Comparison of ENCODE assay signal across 7 cellular contexts in genomic region chr22:50473855-50474671, GRCh38. TPM values are rescaled to one million over a fixed set of nuclear protein-coding genes. Genes with fewer than 3 reads are reported as not detected.
A peak's percentile ranks its signal among the peaks of the same experiment; 100 is the strongest.
DNase-seq lines count a peak whose midpoint lies in the region; ATAC-seq and TF ChIP-seq lines count a peak whose summit lies in the region.

No MANE protein-coding gene starts in this region.

- no peak overlapping the region for H3K27ac Mint-ChIP-seq in GM23338
- H3K27ac Mint-ChIP-seq in memory B cell = peak overlapping the region; percentile 84

- no peak overlapping the region for H2AFZ ChIP-seq in GM23338

- H3K4me1 Mint-ChIP-seq in GM23338 (peaks cover 36% of the 10 kb centered on the region), memory B cell (peaks cover 41% of the 10 kb centered on the region)

- no peaks in the 10 kb centered on the region for H3K9me2 ChIP-seq in GM23338 (ENCODE audit: insufficient read depth)

- DNase-seq in GM23338 (ENCODE audit: low spot score) (peak; percentile 54), RKO (ENCODE audit: low spot score) (peak; percentile 75), colonic mucosa (peak; percentile 47), memory B cell (ENCODE audit: low spot score in 2 of 2) (no peak), suprapubic skin (ENCODE audit: low spot score in 2 of 2) (peak in 1 of 2 donors; percentile 67), islet precursor cell (no peak), NCI-H345 treated with DMSO at 0.1 percent for 48 hours (lab: John Stamatoyannopoulos, UW; ENCODE audit: unreplicated experiment) (no peak)

- H3K36me3 Mint-ChIP-seq in GM23338 (ENCODE audit: low read depth) = no peaks in the 10 kb centered on the region
- no peaks in the 10 kb centered on the region for H3K36me3 Mint-ChIP-seq in memory B cell

- peaks cover 33% of the 10 kb centered on the region for H3K27me3 Mint-ChIP-seq in GM23338 (ENCODE audit: insufficient read depth, low read depth, poor library complexity)
- no peaks in the 10 kb centered on the region for H3K27me3 Mint-ChIP-seq in memory B cell

- intact Hi-C loops in colonic mucosa (cut with DNase I) = no loop called here

- peaks cover 19% of the 10 kb centered on the region for H3K4me1 ChIP-seq in GM23338 (ENCODE audit: insufficient read depth)
- peaks cover 48% of the 10 kb centered on the region for H3K4me1 ChIP-seq in colonic mucosa
- peaks cover 58% of the 10 kb centered on the region for H3K4me1 ChIP-seq in suprapubic skin

- H3K9me3 Mint-ChIP-seq in GM23338 = no peaks in the 10 kb centered on the region; the same call in 2 of the 3 replicates
- H3K9me3 Mint-ChIP-seq in memory B cell = no peaks in the 10 kb centered on the region

- peak overlapping the region; percentile 81 to 82 for H3K9ac ChIP-seq in colonic mucosa (ENCODE audit: low read depth in 2 of 2, low read length in 2 of 2)

- no peak for TF ChIP-seq EP300 in suprapubic skin (IDR thresholded peaks at IDR 0.05)

- no peak for TF ChIP-seq CTCF in GM23338 (conservative IDR thresholded peaks at IDR 0.05; ENCODE audit: low read depth in 2 of 2)
- TF ChIP-seq CTCF in colonic mucosa (IDR thresholded peaks at IDR 0.05) = no peak
- no peak for TF ChIP-seq CTCF in suprapubic skin (IDR thresholded peaks at IDR 0.05)

- ATAC-seq in GM23338 (peak; percentile 13), memory B cell (ENCODE audit: low read depth) (no peak)

- H3K4me2 ChIP-seq in GM23338 = peak overlapping the region; percentile 90

- H3K4me3 Mint-ChIP-seq in GM23338 = peak overlapping the region; percentile 80
- H3K4me3 Mint-ChIP-seq in memory B cell = peak overlapping the region; percentile 88

- H3K9me3 ChIP-seq in colonic mucosa = no peaks in the 10 kb centered on the region
- no peaks in the 10 kb centered on the region for H3K9me3 ChIP-seq in suprapubic skin

- H3K27ac ChIP-seq in GM23338 (ENCODE audit: low read depth) (no peak overlapping the region), colonic mucosa (peak overlapping the region; percentile 65), suprapubic skin (peak overlapping the region; percentile 83)

- WGBS in suprapubic skin = 0% methylated on average over 13 of the region's 62 CpGs

- peak overlapping the region; percentile 72 for H3K4me3 ChIP-seq in GM23338
- peak overlapping the region; percentile 93 for H3K4me3 ChIP-seq in colonic mucosa
- peak overlapping the region; percentile 71 for H3K4me3 ChIP-seq in suprapubic skin

- H3K36me3 ChIP-seq in GM23338 (ENCODE audit: insufficient read depth) (no peaks in the 10 kb centered on the region), colonic mucosa (no peaks in the 10 kb centered on the region), suprapubic skin (no peaks in the 10 kb centered on the region)

- peaks cover 51% of the 10 kb centered on the region for H3K79me2 ChIP-seq in GM23338 (replicated peaks; ENCODE audit: insufficient read depth)

- H4K20me1 ChIP-seq in GM23338 (replicated peaks; ENCODE audit: insufficient read depth) = peaks cover 34% of the 10 kb centered on the region

- TF ChIP-seq POLR2A in suprapubic skin (IDR thresholded peaks at IDR 0.05) = no peak

- no peaks in the 10 kb centered on the region for H3F3A ChIP-seq in GM23338 (replicated peaks; ENCODE audit: low read depth)

- peaks cover 2% of the 10 kb centered on the region; the same call in 1 of the 2 replicates for H3K27me3 ChIP-seq in GM23338 (ENCODE audit: insufficient read depth)
- H3K27me3 ChIP-seq in colonic mucosa = no peaks in the 10 kb centered on the region
- no peaks in the 10 kb centered on the region for H3K27me3 ChIP-seq in suprapubic skin

TF ChIP-seq in GM23338, 12 proteins besides CTCF, POLR2A, EP300 and RAD21:
- no peak for TF ChIP-seq REST (IDR thresholded peaks at IDR 0.05; ENCODE audit: unreplicated experiment)
- no peak for TF ChIP-seq ZNF331 (CRISPR knock-in tag; IDR thresholded peaks at IDR 0.05; ENCODE audit: low read depth)
- no peak for TF ChIP-seq EZH2 (IDR thresholded peaks at IDR 0.05; ENCODE audit: low read depth, unreplicated experiment)
- TF ChIP-seq ETS1 (IDR thresholded peaks at IDR 0.05) = no peak
- no peak for TF ChIP-seq STAT1 (IDR thresholded peaks at IDR 0.05; ENCODE audit: unreplicated experiment)
TF ChIP-seq in GM23338: peak in this region for 0.

RNA-seq across cellular contexts. Expression of gene SBF1, which starts 0.8 kb away (rescaled TPM):
- total RNA-seq in GM23338 (2014; rRNA removed; shearing (Covaris generic)) = 83.2 and 85.4 TPM in 2 replicates
- 23.3 and 26.5 TPM in 2 replicates for polyA plus RNA-seq in GM23338 (2016; fragmentation: Nextera tagmentation; extraction: Ambion mirVana)
- total RNA-seq in colonic mucosa (100 to 1,000 TPM in 1 of 2 donors, 10 to 100 TPM in 1; 68.3 to 101 TPM), suprapubic skin (100 to 1,000 TPM in 3 of 4 donors, 10 to 100 TPM in 1; 92.5 to 137 (median 115) TPM)

RNA-seq across cellular contexts. Expression of gene ADM2, which starts 7.3 kb away (rescaled TPM):
- total RNA-seq in GM23338 (2014; rRNA removed; shearing (Covaris generic)) = 7.1 and 12.8 TPM in 2 replicates
- 3.3 and 3.5 TPM in 2 replicates for polyA plus RNA-seq in GM23338 (2016; fragmentation: Nextera tagmentation; extraction: Ambion mirVana)
- total RNA-seq in colonic mucosa = 1 to 10 TPM; 4.4 to 5.1 TPM
- 1 to 10 TPM in 1 of 4 donors, under 1 TPM in 2, not detected in 1; 0.24 to 2.7 (median 0.30) TPM for total RNA-seq in suprapubic skin

RNA-seq across cellular contexts. Expression of gene MIOX, which starts 12.6 kb away (rescaled TPM):
- total RNA-seq in GM23338 (2014; rRNA removed; shearing (Covaris generic)) = 0.16 TPM in 1 of 2 replicates, not detected in the other
- not detected in 2 replicates for polyA plus RNA-seq in GM23338 (2016; fragmentation: Nextera tagmentation; extraction: Ambion mirVana)
- total RNA-seq in colonic mucosa (not detected), suprapubic skin (not detected)

RNA-seq across cellular contexts. Expression of gene LMF2, which starts 33.4 kb away (rescaled TPM):
- total RNA-seq in GM23338 (2014; rRNA removed; shearing (Covaris generic)) = 30.7 and 36.3 TPM in 2 replicates
- 14.6 and 15.6 TPM in 2 replicates for polyA plus RNA-seq in GM23338 (2016; fragmentation: Nextera tagmentation; extraction: Ambion mirVana)
- total RNA-seq in colonic mucosa (10 to 100 TPM; 51.1 to 60.0 TPM), suprapubic skin (10 to 100 TPM; 28.9 to 65.6 (median 44.7) TPM)

RNA-seq across cellular contexts. Expression of gene NCAPH2, which starts 34.0 kb away (rescaled TPM):
- 76.1 and 77.5 TPM in 2 replicates for total RNA-seq in GM23338 (2014; rRNA removed; shearing (Covaris generic))
- 52.2 and 60.7 TPM in 2 replicates for polyA plus RNA-seq in GM23338 (2016; fragmentation: Nextera tagmentation; extraction: Ambion mirVana)
- total RNA-seq in colonic mucosa = 10 to 100 TPM; 27.4 to 71.5 TPM
- total RNA-seq in suprapubic skin = 10 to 100 TPM; 39.6 to 51.9 (median 50.0) TPM

Comparison
In these comparisons a context has a peak if more than half of its experiments do, and no peak if none do; other contexts are left out.
1. DNase-seq: peak in GM23338 (single experiment), RKO (single experiment) and colonic mucosa (single experiment); none in memory B cell (0 of 2), islet precursor cell (single experiment) and NCI-H345 treated with DMSO at 0.1 percent for 48 hours (single experiment).
2. Peak in every context shown above with its lines, with median percentiles within 50 percentile points of each other: H3K4me3 ChIP-seq.